ENCODE assay signal across 1 cellular context in genomic region chr20:62322428-62323073, GRCh38.
TF ChIP-seq lines count a peak whose summit lies in the region.

No MANE protein-coding gene starts in this region.

TF ChIP-seq in GM23338, 12 proteins besides CTCF, POLR2A, EP300 and RAD21 (continued from another document):
- TF ChIP-seq ZNF462 (CRISPR knock-in tag; IDR thresholded peaks at IDR 0.05): no peak
- TF ChIP-seq EZH2phosphoT487 (IDR thresholded peaks at IDR 0.05; ENCODE audit: unreplicated experiment): no peak
- TF ChIP-seq ETS1 (IDR thresholded peaks at IDR 0.05): no peak
- TF ChIP-seq NANOG (IDR thresholded peaks at IDR 0.05; ENCODE audit: borderline replicate concordance): no peak
- TF ChIP-seq EZH2 (IDR thresholded peaks at IDR 0.05; ENCODE audit: low read depth, unreplicated experiment): no peak
